In genomic region chr11:69703711-69704507, GRCh38 we compare ENCODE assay signal across 12 cellular contexts. TPM values are rescaled to one million over a fixed set of nuclear protein-coding genes. Genes with fewer than 3 reads are reported as not detected.
DNase-seq lines count a peak whose midpoint lies in the region; ATAC-seq and TF ChIP-seq lines count a peak whose summit lies in the region.
"Had no signal": no experiment of that assay in that cellular context is flagged by ENCODE, and none has a peak within 500 bp of the region (broad histone marks: within the 10 kb centered on the region; RNA-seq: fewer than 3 reads in every experiment).

A gene with protein sequence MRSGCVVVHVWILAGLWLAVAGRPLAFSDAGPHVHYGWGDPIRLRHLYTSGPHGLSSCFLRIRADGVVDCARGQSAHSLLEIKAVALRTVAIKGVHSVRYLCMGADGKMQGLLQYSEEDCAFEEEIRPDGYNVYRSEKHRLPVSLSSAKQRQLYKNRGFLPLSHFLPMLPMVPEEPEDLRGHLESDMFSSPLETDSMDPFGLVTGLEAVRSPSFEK (minus strand): TSS chr11:69704022. CDS start chr11:69703876, 146 bp downstream.

- no peaks in the 10 kb centered on the region for H3K9me3 Mint-ChIP-seq in activated CD4-positive, alpha-beta T cell treated with anti-CD3 and anti-CD28 coated beads, Interleukin-2, amount 10 ng/mL, durations not matched to agents 24 days and 14 days

- CTCF ChIA-PET in PC-9 (lab: Charles Lee) = interaction anchor here (0.6 to 1.2 kb wide), 8 partner anchors 11 to 1402 kb away, joined by 3 to 11 read pairs (median 4); no protein-coding TSS in a partner anchor

- peak within 1 kb of the TSS; percentile 41 for H3K4me3 Mint-ChIP-seq in activated CD4-positive, alpha-beta T cell treated with anti-CD3 and anti-CD28 coated beads, Interleukin-2, amount 10 ng/mL, durations not matched to agents 24 days and 14 days

- H3K4me1 ChIP-seq in PC-9 (replicated peaks; ENCODE audit: insufficient read depth) (peaks cover 26% of the 10 kb centered on the region), esophagus muscularis mucosa (peaks cover 18 to 40% (median 31%) of the 10 kb centered on the region in 4 donors), prostate gland (replicated peaks) (peaks cover 7% of the 10 kb centered on the region)

- POLR2A ChIA-PET in PC-9 (lab: Charles Lee; ENCODE audit: unreplicated experiment) = no interaction called here

- no peak for ATAC-seq in GM21423 (IDR thresholded peaks at IDR 0.05; ENCODE audit: unreplicated experiment)

- BruUV-seq in PC-9 (replicated peaks; lab: Mats Ljungman, UMichigan) = no TSS peak

- H3F3A ChIP-seq in PC-9 (ENCODE audit: insufficient read depth, low read depth) = peaks cover 28% of the 10 kb centered on the region

- WGBS in esophagus muscularis mucosa = 6% methylated on average over 37 of the region's 72 CpGs
- 2% methylated on average over 29 of the region's 72 CpGs for WGBS in prostate gland

- H3K79me2 ChIP-seq in PC-9 (ENCODE audit: low read depth) = no peaks in the 10 kb centered on the region

- peak within 1 kb of the TSS; percentile 95 for H2AFZ ChIP-seq in PC-9

- H3K36me3 ChIP-seq in PC-9 (ENCODE audit: low read depth) (no peaks in the 10 kb centered on the region), esophagus muscularis mucosa (no peaks in the 10 kb centered on the region), prostate gland (no peaks in the 10 kb centered on the region)
- H3K36me3 ChIP-seq: transverse colon had no signal

- TF ChIP-seq POLR2A in esophagus muscularis mucosa (IDR thresholded peaks at IDR 0.05; ENCODE audit: low read depth) (no peak), prostate gland (IDR thresholded peaks at IDR 0.05) (no peak)

- H3K9me3 ChIP-seq in PC-9 (ENCODE audit: insufficient read depth, low read depth) (no peaks in the 10 kb centered on the region), esophagus muscularis mucosa (no peaks in the 10 kb centered on the region), prostate gland (no peaks in the 10 kb centered on the region)
- H3K9me3 ChIP-seq: transverse colon had no signal

- no peaks in the 10 kb centered on the region for H4K20me1 ChIP-seq in PC-9 (ENCODE audit: insufficient read depth)

- peak within 1 kb of the TSS; percentile 61 for H3K4me3 ChIP-seq in PC-9
- peak within 1 kb of the TSS; percentile 7 to 33 (median 20) for H3K4me3 ChIP-seq in esophagus muscularis mucosa
- peak within 1 kb of the TSS; percentile 6 to 15 for H3K4me3 ChIP-seq in prostate gland

- peak within 1 kb of the TSS; percentile 93 for H3K4me2 ChIP-seq in PC-9

- DNase-seq in activated CD4-positive, alpha-beta T cell treated with anti-CD3 and anti-CD28 coated beads, Interleukin-2, amount 10 ng/mL, durations not matched to agents 24 days and 14 days = peak; percentile 63
- no peak for DNase-seq in activated CD4-positive, alpha-beta T cell treated with anti-CD3 and anti-CD28 coated beads for 4 hours
- DNase-seq in PC-9 (peak; percentile 45 to 69), esophagus muscularis mucosa (ENCODE audit: extremely low spot score) (no peak), prostate gland (ENCODE audit: low spot score) (no peak), superior temporal gyrus (ENCODE audit: extremely low spot score) (no peak), GDM1 (lab: John Stamatoyannopoulos, UW) (no peak)
- DNase-seq: HCEC 1CT; NK-92 treated with Interleukin-12 subunit alpha and Interleukin-12 subunit beta, amount 100 ng/mL, for 24 hours; transverse colon had no signal

- H3K9me2 ChIP-seq in PC-9 (ENCODE audit: insufficient read depth) = no peaks in the 10 kb centered on the region

- intact Hi-C loops in activated CD4-positive, alpha-beta T cell treated with anti-CD3 and anti-CD28 coated beads, Interleukin-2, amount 10 ng/mL, durations not matched to agents 24 days and 14 days (cut with micrococcal nuclease) = loop anchor here (2.0 to 5.0 kb wide), 3 partner anchors 62 to 113 kb away; partner anchors contain the start of genes CCND1, FGF3 and FGF4
- intact Hi-C loops in PC-9 (cut with micrococcal nuclease; ENCODE audit: unreplicated experiment) = loop anchor here (2.0 to 5.0 kb wide), 3 partner anchors 185 to 488 kb away; no protein-coding TSS in a partner anchor
- intact Hi-C loops in esophagus muscularis mucosa (cut with DNase I) = no loop called here
- intact Hi-C loops in prostate gland (cut with DNase I) = loop anchor here (5.0 kb wide), 1 partner anchor 493 kb away; no protein-coding TSS in a partner anchor

- H3K4me1 Mint-ChIP-seq in activated CD4-positive, alpha-beta T cell treated with anti-CD3 and anti-CD28 coated beads, Interleukin-2, amount 10 ng/mL, durations not matched to agents 24 days and 14 days = no peaks in the 10 kb centered on the region

- H3K27ac Mint-ChIP-seq in activated CD4-positive, alpha-beta T cell treated with anti-CD3 and anti-CD28 coated beads, Interleukin-2, amount 10 ng/mL, durations not matched to agents 24 days and 14 days = peak within 1 kb of the TSS; percentile 29

- peaks cover 60% of the 10 kb centered on the region for H3K27me3 Mint-ChIP-seq in activated CD4-positive, alpha-beta T cell treated with anti-CD3 and anti-CD28 coated beads, Interleukin-2, amount 10 ng/mL, durations not matched to agents 24 days and 14 days

- H3K36me3 Mint-ChIP-seq in activated CD4-positive, alpha-beta T cell treated with anti-CD3 and anti-CD28 coated beads, Interleukin-2, amount 10 ng/mL, durations not matched to agents 24 days and 14 days (ENCODE audit: low read depth) = no peaks in the 10 kb centered on the region

- TF ChIP-seq CTCF in PC-9 (conservative IDR thresholded peaks at IDR 0.05) = no peak
- TF ChIP-seq CTCF in esophagus muscularis mucosa (IDR thresholded peaks at IDR 0.05) = no peak
- TF ChIP-seq CTCF in prostate gland (IDR thresholded peaks at IDR 0.05) = no peak

- H3K27ac ChIP-seq in PC-9 = no peak within 1 kb of the TSS
- no peak within 1 kb of the TSS for H3K27ac ChIP-seq in esophagus muscularis mucosa (replicated peaks in 1 of 4)
- H3K27ac ChIP-seq in prostate gland = no peak within 1 kb of the TSS
- H3K27ac ChIP-seq: transverse colon had no signal

- no peak for TF ChIP-seq EP300 in esophagus muscularis mucosa (IDR thresholded peaks at IDR 0.05)

- H3K27me3 ChIP-seq in PC-9 (ENCODE audit: insufficient read depth, low read depth) (no peaks in the 10 kb centered on the region), esophagus muscularis mucosa (peaks cover 0 to 87% (median 43%) of the 10 kb centered on the region in 4 donors), prostate gland (replicated peaks; ENCODE audit: insufficient read depth) (peaks cover 38% of the 10 kb centered on the region)

RNA-seq across cellular contexts. Expression of the gene that starts here (rescaled TPM):
- not detected in 2 replicates for total RNA-seq in activated CD4-positive, alpha-beta T cell treated with anti-CD3 and anti-CD28 coated beads, Interleukin-2, amount 10 ng/mL, durations not matched to agents 24 days and 14 days
- 2.0 and 3.4 TPM in 2 replicates for total RNA-seq in PC-9 (2021)
- total RNA-seq in esophagus muscularis mucosa = not detected
- total RNA-seq in prostate gland = not detected
- total RNA-seq: activated CD8-positive, alpha-beta memory T cell treated with anti-CD3 and anti-CD28 coated beads for 36 hours; transverse colon had no signal

Comparison
In these comparisons a context has a peak if more than half of its experiments do, and no peak if none do; other contexts are left out.
1. Peak in DNase-seq in activated CD4-positive, alpha-beta T cell treated with anti-CD3 and anti-CD28 coated beads, Interleukin-2, amount 10 ng/mL, durations not matched to agents 24 days and 14 days; RNA of the gene not detected or under 1 TPM.
2. DNase-seq: peak in PC-9 (2 of 2); none in activated CD4-positive, alpha-beta T cell treated with anti-CD3 and anti-CD28 coated beads for 4 hours (0 of 2), esophagus muscularis mucosa (single experiment), prostate gland (single experiment), superior temporal gyrus (single experiment) and GDM1 (single experiment).
3. H3K4me3 ChIP-seq: peak in every context shown above with its lines; median percentile 61 in PC-9; 20 in esophagus muscularis mucosa; 10 in prostate gland.